ENCODE assay signal across 8 cellular contexts in the genomic region with DNA sequence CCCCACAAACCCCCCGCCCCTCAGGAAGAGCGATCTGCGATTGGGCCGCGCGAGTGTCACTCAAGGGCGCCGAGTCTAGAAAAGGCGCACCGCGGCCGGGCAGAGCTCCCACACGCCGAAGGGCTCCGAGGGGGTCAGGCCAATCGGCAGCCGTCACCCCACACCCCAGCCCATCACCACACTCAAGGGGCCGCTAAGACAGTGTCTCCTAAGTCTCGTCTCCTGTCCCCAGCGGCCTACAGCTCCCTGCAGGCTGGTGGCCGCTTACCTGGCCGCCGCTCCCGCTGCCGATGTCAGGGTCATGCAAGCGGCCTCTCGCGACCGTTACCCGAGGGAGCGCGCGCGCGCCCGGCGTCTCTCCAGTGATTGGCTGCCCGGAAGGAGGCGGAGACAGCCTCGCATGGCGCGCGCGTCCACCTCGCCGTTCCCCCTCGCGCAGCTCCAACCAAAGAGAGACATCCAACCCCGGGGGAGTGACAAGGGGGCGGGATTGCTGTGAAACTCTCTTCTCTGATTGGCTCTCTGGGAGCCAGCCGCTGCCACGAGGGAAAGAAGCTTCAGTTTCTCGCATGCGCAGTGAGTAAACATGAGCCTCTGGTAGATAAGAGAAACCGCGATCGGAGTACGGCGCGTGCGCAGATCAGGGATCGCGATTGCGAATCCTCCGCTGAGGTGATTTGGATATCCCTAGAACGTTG. TPM values are rescaled to one million over a fixed set of nuclear protein-coding genes. Genes with fewer than 3 reads are reported as not detected.
DNase-seq lines count a peak whose midpoint lies in the region; FAIRE-seq and TF ChIP-seq lines count a peak whose summit lies in the region.

A gene with protein sequence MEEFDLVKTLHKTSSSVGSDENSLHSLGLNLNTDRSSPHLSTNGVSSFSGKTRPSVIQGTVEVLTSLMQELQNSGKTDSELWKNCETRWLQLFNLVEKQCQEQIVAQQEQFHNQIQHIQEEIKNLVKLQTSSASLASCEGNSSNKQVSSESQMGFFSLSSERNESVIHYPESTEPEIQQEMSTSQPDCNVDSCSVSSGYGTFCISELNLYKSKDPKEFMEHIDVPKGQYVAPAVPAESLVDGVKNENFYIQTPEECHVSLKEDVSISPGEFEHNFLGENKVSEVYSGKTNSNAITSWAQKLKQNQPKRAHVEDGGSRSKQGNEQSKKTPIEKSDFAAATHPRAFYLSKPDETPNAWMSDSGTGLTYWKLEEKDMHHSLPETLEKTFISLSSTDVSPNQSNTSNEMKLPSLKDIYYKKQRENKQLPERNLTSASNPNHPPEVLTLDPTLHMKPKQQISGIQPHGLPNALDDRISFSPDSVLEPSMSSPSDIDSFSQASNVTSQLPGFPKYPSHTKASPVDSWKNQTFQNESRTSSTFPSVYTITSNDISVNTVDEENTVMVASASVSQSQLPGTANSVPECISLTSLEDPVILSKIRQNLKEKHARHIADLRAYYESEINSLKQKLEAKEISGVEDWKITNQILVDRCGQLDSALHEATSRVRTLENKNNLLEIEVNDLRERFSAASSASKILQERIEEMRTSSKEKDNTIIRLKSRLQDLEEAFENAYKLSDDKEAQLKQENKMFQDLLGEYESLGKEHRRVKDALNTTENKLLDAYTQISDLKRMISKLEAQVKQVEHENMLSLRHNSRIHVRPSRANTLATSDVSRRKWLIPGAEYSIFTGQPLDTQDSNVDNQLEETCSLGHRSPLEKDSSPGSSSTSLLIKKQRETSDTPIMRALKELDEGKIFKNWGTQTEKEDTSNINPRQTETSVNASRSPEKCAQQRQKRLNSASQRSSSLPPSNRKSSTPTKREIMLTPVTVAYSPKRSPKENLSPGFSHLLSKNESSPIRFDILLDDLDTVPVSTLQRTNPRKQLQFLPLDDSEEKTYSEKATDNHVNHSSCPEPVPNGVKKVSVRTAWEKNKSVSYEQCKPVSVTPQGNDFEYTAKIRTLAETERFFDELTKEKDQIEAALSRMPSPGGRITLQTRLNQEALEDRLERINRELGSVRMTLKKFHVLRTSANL (minus strand): TSS at position 335 of the 698 bp plus-strand sequence. CDS start 2,777 bp downstream, outside the sequence.
A gene (plus strand): TSS at position 630 of the 698 bp plus-strand sequence. CDS start 20,239 bp downstream, outside the sequence.

- no peaks in the 10 kb centered on the region for H3K27me3 ChIP-seq in neuronal stem cell (ENCODE audit: control insufficient read depth in 3 of 3, insufficient read depth in 3 of 3, low read depth in 1 of 3, low read length in 3 of 3)

- H2BK15ac ChIP-seq in neuronal stem cell (ENCODE audit: low read length) = peak within 1 kb of the TSS; percentile 87

- peak within 1 kb of the TSS; percentile 100 for H3K23ac ChIP-seq in neuronal stem cell (ENCODE audit: low read depth, low read length, poor library complexity)

- H3K14ac ChIP-seq in neuronal stem cell (ENCODE audit: low read length) = peak within 1 kb of the TSS; percentile 99

- H3K4me2 ChIP-seq in neuronal stem cell (ENCODE audit: insufficient read depth, low read length, poor library complexity, severe bottlenecking) = peak within 1 kb of the TSS; percentile 72

- H4K8ac ChIP-seq in neuronal stem cell (ENCODE audit: low read depth, low read length) = no peak within 1 kb of the TSS

- H3K36me3 ChIP-seq in neuronal stem cell (replicated peaks in 1 of 2; ENCODE audit: control insufficient read depth in 2 of 2, insufficient read depth in 2 of 2, low read length in 2 of 2) = peaks cover 6 to 47% of the 10 kb centered on the region in 2 donors

- H3K4ac ChIP-seq in neuronal stem cell (ENCODE audit: low read length) = no peak within 1 kb of the TSS

- H3K9ac ChIP-seq in neuronal stem cell (ENCODE audit: low read depth, low read length, poor library complexity) = peak within 1 kb of the TSS; percentile 99

- H3K9me3 ChIP-seq in neuronal stem cell (replicated peaks in 1 of 2; ENCODE audit: control insufficient read depth in 2 of 2, insufficient read depth in 1 of 2, low read depth in 1 of 2, low read length in 2 of 2) = no peaks in the 10 kb centered on the region

- H3K4me1 ChIP-seq in neuronal stem cell (ENCODE audit: control insufficient read depth in 2 of 2, insufficient read depth in 1 of 2, low read depth in 1 of 2, low read length in 2 of 2) = peaks cover 5 to 7% of the 10 kb centered on the region in 2 donors

- H3K79me1 ChIP-seq in neuronal stem cell (ENCODE audit: low read depth, low read length) = peaks cover 8% of the 10 kb centered on the region

- no peak for TF ChIP-seq CTCF in subcutaneous adipose tissue (IDR thresholded peaks at IDR 0.05; ENCODE audit: low read depth)

- H2BK120ac ChIP-seq in neuronal stem cell (ENCODE audit: low read depth, low read length) = no peak within 1 kb of the TSS

- CTCF ChIA-PET in HEK293T (lab: Yijun Ruan, JAX) = interaction anchor here (0.6 to 2.1 kb wide), 5 partner anchors 9 to 379 kb away, joined by 3 to 9 read pairs (median 3); no protein-coding TSS in a partner anchor

- H3K4me3 ChIP-seq in neuronal stem cell (ENCODE audit: low read length in 2 of 2) = peak within 1 kb of the TSS; percentile 94 to 96

- DNase-seq in GF-D8 (lab: John Stamatoyannopoulos, UW) (peak; percentile 99), HEK293T (ENCODE audit: extremely low spot score) (peak; percentile 97), MV-4-11 (lab: John Stamatoyannopoulos, UW) (peak; percentile 100), SK-MEL-5 (ENCODE audit: low read depth, low spot score) (peak; percentile 100), frontal cortex (ENCODE audit: low spot score in 2 of 2) (peak; percentile 88 to 92), neuronal stem cell (ENCODE audit: low spot score) (peak; percentile 100)
- peak; percentile 99 for DNase-seq in activated naive CD4-positive, alpha-beta T cell treated with Interleukin-2 at 50 U/mL for 16 hours

- peak within 1 kb of the TSS; percentile 100 for H3K18ac ChIP-seq in neuronal stem cell (ENCODE audit: low read length)

- in situ Hi-C loops in SK-MEL-5 (cut with HindIII; ENCODE audit: low pct_unique_long_range_greater_than_20kb, low sequenced_read_pairs) = no loop called here

- H2AFZ ChIP-seq in neuronal stem cell (ENCODE audit: low read length) = peak within 1 kb of the TSS; percentile 93

- peak within 1 kb of the TSS; percentile 79 for H4K91ac ChIP-seq in neuronal stem cell (ENCODE audit: low read depth, low read length, poor library complexity)

- H2BK5ac ChIP-seq in neuronal stem cell (ENCODE audit: low read length) = peak within 1 kb of the TSS; percentile 87

- FAIRE-seq in frontal cortex (lab: Jason Lieb, UNC) = peak; percentile 92

- no CpG with 5 or more reads among the region's 66 CpGs for WGBS in neuronal stem cell (ENCODE audit: extremely low coverage in 2 of 2, insufficient read length in 2 of 2, insufficient replicate concordance in 1 of 2), 2 donors

- POLR2A ChIA-PET in HEK293T (lab: Yijun Ruan, JAX) = interaction anchor here (0.6 to 3.9 kb wide), 79 partner anchors 8 to 722 kb away, joined by 3 to 55 read pairs (median 4); a partner anchor contains a TSS

- H2AK5ac ChIP-seq in neuronal stem cell (ENCODE audit: low read depth, low read length) = peak within 1 kb of the TSS; percentile 63

- peak within 1 kb of the TSS; percentile 91 for H3K27ac ChIP-seq in neuronal stem cell (replicated peaks; ENCODE audit: low read length)

- no peak within 1 kb of the TSS for H2BK12ac ChIP-seq in neuronal stem cell (ENCODE audit: low read length)

TF ChIP-seq in HEK293T, 16 proteins besides CTCF, POLR2A, EP300 and RAD21:
- TF ChIP-seq CTBP1 (IDR thresholded peaks at IDR 0.05; ENCODE audit: borderline replicate concordance) (0 out of 2 replicates have a peak, but pooled peaks have one; percentile 29), SUZ12 (IDR thresholded peaks at IDR 0.05) (no peak), FOXM1 (IDR thresholded peaks at IDR 0.05; ENCODE audit: borderline replicate concordance) (no peak), ELF4 (IDR thresholded peaks at IDR 0.05) (peak; percentile 95), FOXA1 (IDR thresholded peaks at IDR 0.05) (no peak), HDGF (IDR thresholded peaks at IDR 0.05; ENCODE audit: borderline replicate concordance) (no peak), L3MBTL2 (conservative IDR thresholded peaks at IDR 0.05) (peak; percentile 49), ZNF384 (IDR thresholded peaks at IDR 0.05) (peak; percentile 76; the same call in 1 of the 2 replicates), NFRKB (IDR thresholded peaks at IDR 0.05) (no peak), FOXK2 (IDR thresholded peaks at IDR 0.05) (no peak; the same call in 1 of the 2 replicates), SP1 (IDR thresholded peaks at IDR 0.05) (no peak)
- TF ChIP-seq, protein P1, sequence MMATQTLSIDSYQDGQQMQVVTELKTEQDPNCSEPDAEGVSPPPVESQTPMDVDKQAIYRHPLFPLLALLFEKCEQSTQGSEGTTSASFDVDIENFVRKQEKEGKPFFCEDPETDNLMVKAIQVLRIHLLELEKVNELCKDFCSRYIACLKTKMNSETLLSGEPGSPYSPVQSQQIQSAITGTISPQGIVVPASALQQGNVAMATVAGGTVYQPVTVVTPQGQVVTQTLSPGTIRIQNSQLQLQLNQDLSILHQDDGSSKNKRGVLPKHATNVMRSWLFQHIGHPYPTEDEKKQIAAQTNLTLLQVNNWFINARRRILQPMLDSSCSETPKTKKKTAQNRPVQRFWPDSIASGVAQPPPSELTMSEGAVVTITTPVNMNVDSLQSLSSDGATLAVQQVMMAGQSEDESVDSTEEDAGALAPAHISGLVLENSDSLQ (IDR thresholded peaks at IDR 0.05) = peak; percentile 99

RNA-seq across cellular contexts. Expression of the first gene that starts in this region (rescaled TPM):
- 54.9 and 57.2 TPM in 2 replicates for total RNA-seq in SK-MEL-5 (2014; rRNA removed; shearing (Covaris generic))
- 26.0 and 26.2 TPM in 2 replicates for polyA plus RNA-seq in SK-MEL-5 (2015; cell fraction: cytosol; rRNA removed)
- polyA plus RNA-seq in SK-MEL-5 (2015; cell fraction: nucleus; rRNA removed) = 80.8 and 124 TPM in 2 replicates
- total RNA-seq in frontal cortex (96.2 TPM), subcutaneous adipose tissue (10 to 100 TPM; 29.7 to 39.9 (median 35.5) TPM)
- 39.9 TPM for polyA plus RNA-seq in neuronal stem cell (2013, experiment 1 of 2)
- polyA plus RNA-seq in neuronal stem cell (2013, experiment 2 of 2) = 43.8 TPM

RNA-seq across cellular contexts. Expression of the second gene that starts in this region (rescaled TPM):
- 6.9 and 11.3 TPM in 2 replicates for total RNA-seq in SK-MEL-5 (2014; rRNA removed; shearing (Covaris generic))
- polyA plus RNA-seq in SK-MEL-5 (2015; cell fraction: cytosol; rRNA removed) = 10.6 and 11.5 TPM in 2 replicates
- 3.3 and 4.2 TPM in 2 replicates for polyA plus RNA-seq in SK-MEL-5 (2015; cell fraction: nucleus; rRNA removed)
- 20.4 TPM for total RNA-seq in frontal cortex
- 23.8 TPM for polyA plus RNA-seq in neuronal stem cell (2013, experiment 1 of 2)
- polyA plus RNA-seq in neuronal stem cell (2013, experiment 2 of 2) = 23.3 TPM
- 10 to 100 TPM in 2 of 4 donors, 1 to 10 TPM in 2; 6.4 to 14.5 (median 8.3) TPM for total RNA-seq in subcutaneous adipose tissue

Comparison
In these comparisons a context has a peak if more than half of its experiments do, and no peak if none do; other contexts are left out.
1. Peak in every context shown above with its lines: DNase-seq, H3K4me3 ChIP-seq and H3K27ac ChIP-seq.